In the genomic region with DNA sequence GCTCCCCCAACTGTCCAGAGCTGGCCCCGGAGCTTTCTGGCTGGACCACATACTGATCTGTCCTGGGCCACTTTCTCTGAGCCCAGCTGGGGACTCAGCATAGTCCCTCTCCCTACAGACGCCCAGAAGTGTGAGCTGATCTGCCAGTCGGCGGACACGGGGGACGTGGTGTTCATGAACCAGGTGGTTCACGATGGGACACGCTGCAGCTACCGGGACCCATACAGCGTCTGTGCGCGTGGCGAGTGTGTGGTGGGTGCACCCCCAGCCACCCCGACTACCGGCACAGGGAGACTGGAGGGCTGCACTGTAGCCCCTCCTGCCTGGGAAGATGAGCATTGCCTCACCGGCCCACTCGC, we compare ENCODE assay signal across 19 cellular contexts. TPM values are rescaled to one million over a fixed set of nuclear protein-coding genes. Genes with fewer than 3 reads are reported as not detected.
DNase-seq lines count a peak whose midpoint lies in the region; ATAC-seq and TF ChIP-seq lines count a peak whose summit lies in the region.
"Had no signal": no experiment of that assay in that cellular context is flagged by ENCODE, and none has a peak within 500 bp of the region (broad histone marks: within the 10 kb centered on the region; RNA-seq: fewer than 3 reads in every experiment).

No MANE protein-coding gene starts in this region.

- intact Hi-C loops in left ventricle myocardium inferior (cut with micrococcal nuclease) (no loop called here), left cardiac atrium (cut with DNase I) (no loop called here), transverse colon (cut with DNase I; ENCODE audit: low total_unique reads) (no loop called here), ascending aorta (cut with DNase I) (no loop called here)

- no peak overlapping the region for H3K4me2 ChIP-seq in GM23248 (ENCODE audit: unreplicated experiment)

- H3K4me3 ChIP-seq in left ventricle myocardium inferior (no peak overlapping the region), duodenal mucosa (ENCODE audit: low read depth in 1 of 2, low read length in 2 of 2) (no peak overlapping the region), mucosa of rectum (ENCODE audit: low read length in 2 of 2) (no peak overlapping the region), transverse colon (no peak overlapping the region), GM23248 (no peak overlapping the region), ascending aorta (no peak overlapping the region)

- no peak for TF ChIP-seq EP300 in transverse colon (IDR thresholded peaks at IDR 0.05; ENCODE audit: low read depth)

- no peaks in the 10 kb centered on the region for H3K79me2 ChIP-seq in GM23248 (ENCODE audit: insufficient read depth)

- no peak for ATAC-seq in left cardiac atrium
- ATAC-seq in GM21515 (IDR thresholded peaks at IDR 0.05; ENCODE audit: unreplicated experiment), result no peak

- peak overlapping the region; percentile 55 for H3K27ac ChIP-seq in left ventricle myocardium inferior (replicated peaks)
- peak overlapping the region; percentile 35 for H3K27ac ChIP-seq in duodenal mucosa (ENCODE audit: low read depth, low read length)
- H3K27ac ChIP-seq in mucosa of rectum (ENCODE audit: low read depth in 2 of 2, low read length in 2 of 2), result peak overlapping the region; percentile 67 to 71
- peak overlapping the region; percentile 1 to 44 (median 34) for H3K27ac ChIP-seq in transverse colon
- H3K27ac ChIP-seq in GM23248, result no peak overlapping the region
- H3K27ac ChIP-seq in ascending aorta, result no peak overlapping the region
- H3K27ac ChIP-seq: 22Rv1 had no signal

- in situ Hi-C loops in transverse colon (cut with MboI; ENCODE audit: low pct_ligation_motif_present in 1 of 4, low pct_unique_long_range_greater_than_20kb in 1 of 4, low sequenced_read_pairs in 3 of 4) (no loop called here), GM23248 (cut with MboI) (no loop called here)

- H3K36me3 ChIP-seq in left ventricle myocardium inferior (no peaks in the 10 kb centered on the region), duodenal mucosa (ENCODE audit: control insufficient read depth in 1 of 2, insufficient read depth in 2 of 2, low read length in 2 of 2) (no peaks in the 10 kb centered on the region), mucosa of rectum (ENCODE audit: control insufficient read depth in 2 of 2, insufficient read depth in 2 of 2, low read length in 2 of 2) (no peaks in the 10 kb centered on the region), transverse colon (no peaks in the 10 kb centered on the region), GM23248 (ENCODE audit: low read depth) (no peaks in the 10 kb centered on the region), ascending aorta (no peaks in the 10 kb centered on the region)

- H3K4me1 ChIP-seq in left ventricle myocardium inferior (peaks cover 32% of the 10 kb centered on the region), duodenal mucosa (ENCODE audit: control insufficient read depth in 1 of 2, insufficient read depth in 2 of 2, low read length in 2 of 2) (peaks cover 26 to 29% of the 10 kb centered on the region in 2 donors), mucosa of rectum (ENCODE audit: control insufficient read depth in 2 of 2, insufficient read depth in 2 of 2, low read length in 2 of 2) (peaks cover 11 to 13% of the 10 kb centered on the region in 2 donors), transverse colon (peaks cover 0 to 22% (median 7%) of the 10 kb centered on the region in 4 donors), GM23248 (ENCODE audit: insufficient read depth) (0 out of 2 replicates have a peak, but pooled peaks cover 4% of the 10 kb centered on the region), ascending aorta (peaks cover 0 to 3% of the 10 kb centered on the region in 2 donors)

- H3F3A ChIP-seq in GM23248 (ENCODE audit: insufficient read depth), result no peaks in the 10 kb centered on the region

- DNase-seq in left ventricle myocardium inferior, result no peak
- DNase-seq in left cardiac atrium, result no peak
- no peak for DNase-seq in transverse colon
- no peak for DNase-seq in GM23248
- DNase-seq in ascending aorta (ENCODE audit: low spot score in 2 of 2), result no peak
- DNase-seq: AML-193; GOT3; KBM-7; NCI-H1105 treated with DMSO at 0.1 percent for 48 hours; NCI-H1694 treated with DMSO at 0.1 percent for 48 hours; NK-92 treated with Interleukin-12 subunit alpha and Interleukin-12 subunit beta, amount 100 ng/mL, for 24 hours; RPMI8226; SIG-M5 had no signal

- no peaks in the 10 kb centered on the region for H4K20me1 ChIP-seq in GM23248 (ENCODE audit: insufficient read depth)

- no peak for TF ChIP-seq POLR2A in transverse colon (IDR thresholded peaks at IDR 0.05)

- TF ChIP-seq CTCF in left ventricle myocardium inferior (IDR thresholded peaks at IDR 0.05; ENCODE audit: borderline replicate concordance), result no peak
- TF ChIP-seq CTCF in transverse colon (IDR thresholded peaks at IDR 0.05), result no peak
- TF ChIP-seq CTCF in ascending aorta (IDR thresholded peaks at IDR 0.05), result no peak

- WGBS in transverse colon (ENCODE audit: low coverage in 1 of 2), 2 donors, result 95% methylated on average over 17 of the region's 17 CpGs; no CpG with 5 or more reads in 1 of the 2 donors
- WGBS in GM23248 (ENCODE audit: low coverage in 1 of 2, low lambda C conversion rate in 2 of 2, missing lambda C conversion rate in 2 of 2), 2 experiments, result 89 to 90% methylated on average over 17 of the region's 17 CpGs

- H3K9me3 ChIP-seq in left ventricle myocardium inferior (replicated peaks), result no peaks in the 10 kb centered on the region
- H3K9me3 ChIP-seq in duodenal mucosa (ENCODE audit: control insufficient read depth in 1 of 2, low read length in 2 of 2), result no peaks in the 10 kb centered on the region
- no peaks in the 10 kb centered on the region for H3K9me3 ChIP-seq in mucosa of rectum (ENCODE audit: control insufficient read depth in 2 of 2, low read length in 2 of 2)
- H3K9me3 ChIP-seq in transverse colon, result no peaks in the 10 kb centered on the region
- no peaks in the 10 kb centered on the region for H3K9me3 ChIP-seq in GM23248 (ENCODE audit: low read depth)
- no peaks in the 10 kb centered on the region for H3K9me3 ChIP-seq in ascending aorta

- H2AFZ ChIP-seq in GM23248, result no peak overlapping the region

- H3K9me2 ChIP-seq in GM23248 (ENCODE audit: insufficient read depth), result no peaks in the 10 kb centered on the region

- H3K27me3 ChIP-seq in left ventricle myocardium inferior (ENCODE audit: low read depth), result no peaks in the 10 kb centered on the region
- H3K27me3 ChIP-seq in duodenal mucosa (ENCODE audit: control insufficient read depth in 1 of 2, insufficient read depth in 2 of 2, low read length in 2 of 2), result no peaks in the 10 kb centered on the region
- H3K27me3 ChIP-seq in mucosa of rectum (ENCODE audit: control insufficient read depth in 2 of 2, insufficient read depth in 2 of 2, low read length in 2 of 2), result no peaks in the 10 kb centered on the region
- no peaks in the 10 kb centered on the region for H3K27me3 ChIP-seq in transverse colon
- no peaks in the 10 kb centered on the region for H3K27me3 ChIP-seq in GM23248 (replicated peaks; ENCODE audit: insufficient read depth)
- no peaks in the 10 kb centered on the region for H3K27me3 ChIP-seq in ascending aorta

- no peak overlapping the region for H3K9ac ChIP-seq in duodenal mucosa (ENCODE audit: low read depth in 1 of 2, low read length in 2 of 2)
- no peak overlapping the region for H3K9ac ChIP-seq in mucosa of rectum (ENCODE audit: low read depth in 1 of 2, low read length in 2 of 2)
- H3K9ac ChIP-seq in GM23248, result no peak overlapping the region

RNA-seq across cellular contexts. Expression of a gene that starts 41.8 kb away (rescaled TPM):
- not detected for total RNA-seq in left ventricle myocardium inferior
- not detected for total RNA-seq in left cardiac atrium
- not detected for total RNA-seq in transverse colon
- not detected in 2 replicates for total RNA-seq in GM23248 (2014; rRNA removed; shearing (Covaris generic))
- not detected in 2 replicates for polyA plus RNA-seq in GM23248 (2016; fragmentation: Nextera tagmentation; extraction: Ambion mirVana)
- not detected for total RNA-seq in ascending aorta
- total RNA-seq: NCI-H460 had no signal
- polyA plus RNA-seq: CD14-positive monocyte had no signal

Comparison
In these comparisons a context has a peak if more than half of its experiments do, and no peak if none do; other contexts are left out.
1. H3K27ac ChIP-seq: peak in left ventricle myocardium inferior (single experiment), duodenal mucosa (single experiment), mucosa of rectum (2 of 2) and transverse colon (4 of 4); none in GM23248 (single experiment) and ascending aorta (0 of 2).